ENCODE assay signal across 13 cellular contexts in genomic region chr5:130337179-130337888, GRCh38.
DNase-seq lines count a peak whose midpoint lies in the region; FAIRE-seq and TF ChIP-seq lines count a peak whose summit lies in the region.
"Had no signal": no experiment of that assay in that cellular context is flagged by ENCODE, and none has a peak within 500 bp of the region (broad histone marks: within the 10 kb centered on the region; RNA-seq: fewer than 3 reads in every experiment).

No MANE protein-coding gene starts in this region.

- POLR2A ChIA-PET in RWPE1 (lab: Yijun Ruan, JAX; ENCODE audit: low non-redundant PET) = no interaction called here

- H3K4me2 ChIP-seq in Karpas-422 (ENCODE audit: low read depth, low read length, poor library complexity, severe bottlenecking) = no peak overlapping the region

- H3K27me3 ChIP-seq in Karpas-422 (ENCODE audit: low read length) = no peaks in the 10 kb centered on the region; the same call in 1 of the 2 replicates
- H3K27me3 ChIP-seq: dorsolateral prefrontal cortex, neutrophil, tibial nerve had no signal

- no peak overlapping the region for H3K9ac ChIP-seq in Karpas-422 (ENCODE audit: low read length)

- no peaks in the 10 kb centered on the region for H3K4me1 ChIP-seq in Karpas-422 (ENCODE audit: low read length)
- H3K4me1 ChIP-seq: tibial nerve had no signal

- H3K4me3 ChIP-seq in fibroblast of mammary gland (ENCODE audit: control insufficient read depth, low read depth, low read length) = no peak overlapping the region
- no peak overlapping the region for H3K4me3 ChIP-seq in Karpas-422 (ENCODE audit: low read length)
- H3K4me3 ChIP-seq: dorsolateral prefrontal cortex, tibial nerve had no signal

- CTCF ChIA-PET in RWPE1 (lab: Yijun Ruan, JAX) = interaction anchor here (0.8 kb wide), 1 partner anchor 195 kb away, joined by 3 read pairs; no protein-coding TSS in a partner anchor

- H3K27ac ChIP-seq in RWPE1 (no peak overlapping the region; the same call in 1 of the 2 replicates), Karpas-422 (ENCODE audit: low read length) (no peak overlapping the region)
- H3K27ac ChIP-seq: dorsolateral prefrontal cortex, neutrophil, tibial nerve, WERI-Rb-1 had no signal

- no peaks in the 10 kb centered on the region for H3K79me2 ChIP-seq in Karpas-422 (ENCODE audit: low read length)

- no peaks in the 10 kb centered on the region for H3K9me3 ChIP-seq in Karpas-422 (ENCODE audit: low read length)
- H3K9me3 ChIP-seq: neutrophil, tibial nerve had no signal

- H3K36me3 ChIP-seq in Karpas-422 (ENCODE audit: insufficient read depth, low read length) = no peaks in the 10 kb centered on the region
- H3K36me3 ChIP-seq: neutrophil, tibial nerve, WERI-Rb-1 had no signal

- H4K20me1 ChIP-seq in Karpas-422 (ENCODE audit: insufficient read depth, low read depth, low read length) = no peaks in the 10 kb centered on the region

- no peak overlapping the region for H2AFZ ChIP-seq in Karpas-422 (ENCODE audit: low read length)

- peak; percentile 36 for DNase-seq in GM03348 (ENCODE audit: low spot score)
- peak; percentile 79 for DNase-seq in RWPE1 (ENCODE audit: low spot score)
- DNase-seq in fibroblast of mammary gland (ENCODE audit: low read depth) = peak; percentile 70
- DNase-seq in renal cortical epithelial cell (ENCODE audit: low read depth) = peak; percentile 74
- no peak for DNase-seq in activated CD4-positive, alpha-beta T cell treated with anti-CD3 and anti-CD28 coated beads, Interleukin-2, amount 50 U/mL, for 48 hours
- DNase-seq in activated gamma-delta T cell (lab: John Stamatoyannopoulos, UW) = no peak
- DNase-seq in D721Med (ENCODE audit: insufficient read length, low spot score) = no peak
- DNase-seq in Karpas-422 = no peak
- DNase-seq: dorsolateral prefrontal cortex, H7, WERI-Rb-1 had no signal

- no peak for TF ChIP-seq CTCF in RWPE1 (conservative IDR thresholded peaks at IDR 0.05; ENCODE audit: low read depth)
- no peak for TF ChIP-seq CTCF in fibroblast of mammary gland (conservative IDR thresholded peaks at IDR 0.05; ENCODE audit: control insufficient read depth, insufficient read depth, low read depth, low read length)
- TF ChIP-seq CTCF in D721Med (IDR thresholded peaks at IDR 0.05; ENCODE audit: insufficient read depth, missing control alignments) = no peak

- H3K9me2 ChIP-seq in Karpas-422 (replicated peaks; ENCODE audit: insufficient read depth, low read length) = no peaks in the 10 kb centered on the region

- no peak for FAIRE-seq in D721Med (lab: Jason Lieb, UNC)

Comparison
In these comparisons a context has a peak if more than half of its experiments do, and no peak if none do; other contexts are left out.
1. DNase-seq: peak in GM03348 (single experiment), RWPE1 (single experiment), fibroblast of mammary gland (single experiment) and renal cortical epithelial cell (single experiment); none in activated CD4-positive, alpha-beta T cell treated with anti-CD3 and anti-CD28 coated beads, Interleukin-2, amount 50 U/mL, for 48 hours (0 of 2), activated gamma-delta T cell (single experiment), D721Med (single experiment) and Karpas-422 (single experiment).